8 cellular contexts compared by ENCODE assay signal in the genomic region with DNA sequence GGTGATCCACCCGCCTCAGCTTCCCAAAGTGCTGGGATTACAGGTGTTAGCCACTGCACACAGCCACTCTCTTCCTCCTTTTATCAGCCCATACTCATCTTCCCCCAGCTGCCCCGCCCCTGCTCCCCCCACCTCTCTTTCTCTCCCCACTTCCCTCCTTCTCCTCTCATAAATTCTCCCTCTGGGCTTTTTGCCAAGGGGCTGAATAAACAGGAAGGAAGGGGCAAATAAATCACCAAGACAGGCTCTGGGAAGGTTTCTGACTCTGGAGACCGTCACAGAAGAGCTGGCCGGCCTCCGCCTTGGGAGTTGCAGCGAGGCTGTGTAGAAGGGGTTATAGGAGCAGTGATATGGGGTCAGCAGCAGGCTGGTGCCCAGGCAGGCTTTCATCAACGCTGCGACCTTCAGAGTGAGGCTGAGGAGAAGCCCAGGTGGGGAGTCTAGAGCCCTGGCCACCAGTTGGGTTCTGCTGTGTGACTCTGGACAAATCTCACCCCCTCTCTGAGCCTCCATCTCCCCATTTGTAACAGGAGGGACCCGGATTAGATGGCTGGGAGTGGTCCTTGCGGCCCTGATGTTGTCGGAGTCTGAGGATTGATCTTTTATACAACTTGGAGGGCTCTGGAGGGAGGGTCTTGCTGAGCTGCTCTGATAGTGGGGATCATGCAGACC.
DNase-seq lines count a peak whose midpoint lies in the region; FAIRE-seq and TF ChIP-seq lines count a peak whose summit lies in the region.

No MANE protein-coding gene starts in this region.

- H3K27ac ChIP-seq in Peyer's patch: peak overlapping the region; percentile 5 to 67 (median 32)
- peak overlapping the region; percentile 24 for H3K27ac ChIP-seq in stomach smooth muscle (ENCODE audit: low read length)

- H3K36me3 ChIP-seq in Peyer's patch (no peaks in the 10 kb centered on the region), stomach smooth muscle (ENCODE audit: control insufficient read depth in 2 of 2, insufficient read depth in 2 of 2, low read length in 2 of 2) (no peaks in the 10 kb centered on the region)

- H3K4me1 ChIP-seq in Peyer's patch (peaks cover 0 to 36% (median 8%) of the 10 kb centered on the region in 4 donors), stomach smooth muscle (ENCODE audit: control insufficient read depth, insufficient read depth, low read length) (peaks cover 43% of the 10 kb centered on the region)

- no peak for TF ChIP-seq CTCF in Peyer's patch (IDR thresholded peaks at IDR 0.05)

- peak overlapping the region in 1 of 2 donors; percentile 5 for H3K9ac ChIP-seq in stomach smooth muscle (ENCODE audit: low read length in 2 of 2)

- H3K27me3 ChIP-seq in Peyer's patch: no peaks in the 10 kb centered on the region
- H3K27me3 ChIP-seq in stomach smooth muscle (ENCODE audit: control insufficient read depth in 1 of 2, insufficient read depth in 2 of 2, low read length in 2 of 2): no peaks in the 10 kb centered on the region

- FAIRE-seq in HTR-8/SVneo (lab: Jason Lieb, UNC): no peak

- peak; percentile 49 for DNase-seq in 8988T
- peak; percentile 82 for DNase-seq in HTR-8/SVneo (ENCODE audit: insufficient read length, low spot score)
- DNase-seq in Peyer's patch: peak in 1 of 3 donors; percentile 64
- DNase-seq in glomerular endothelial cell (ENCODE audit: extremely low read depth, low read depth, low spot score): peak; percentile 57
- DNase-seq in erythroblast (lab: John Stamatoyannopoulos, UW): no peak
- DNase-seq in Ammon's horn (ENCODE audit: low spot score): no peak
- DNase-seq in GM19238 (ENCODE audit: insufficient read length, low spot score): no peak

- H3K9me3 ChIP-seq in Peyer's patch (no peaks in the 10 kb centered on the region), stomach smooth muscle (ENCODE audit: control insufficient read depth in 2 of 2, low read length in 2 of 2) (no peaks in the 10 kb centered on the region)

- no peak overlapping the region for H3K4me3 ChIP-seq in Peyer's patch
- peak overlapping the region in 1 of 2 donors; percentile 29 for H3K4me3 ChIP-seq in stomach smooth muscle (ENCODE audit: low read length in 2 of 2)

- TF ChIP-seq POLR2A in Peyer's patch (IDR thresholded peaks at IDR 0.05) (no peak), erythroblast (IDR thresholded peaks at IDR 0.05; ENCODE audit: low read length) (no peak)

Comparison
In these comparisons a context has a peak if more than half of its experiments do, and no peak if none do; other contexts are left out.
1. DNase-seq: peak in 8988T (single experiment), HTR-8/SVneo (single experiment) and glomerular endothelial cell (single experiment); none in erythroblast (0 of 2), Ammon's horn (single experiment) and GM19238 (single experiment).